Comparison of ENCODE assay signal across 8 cellular contexts in the genomic region with DNA sequence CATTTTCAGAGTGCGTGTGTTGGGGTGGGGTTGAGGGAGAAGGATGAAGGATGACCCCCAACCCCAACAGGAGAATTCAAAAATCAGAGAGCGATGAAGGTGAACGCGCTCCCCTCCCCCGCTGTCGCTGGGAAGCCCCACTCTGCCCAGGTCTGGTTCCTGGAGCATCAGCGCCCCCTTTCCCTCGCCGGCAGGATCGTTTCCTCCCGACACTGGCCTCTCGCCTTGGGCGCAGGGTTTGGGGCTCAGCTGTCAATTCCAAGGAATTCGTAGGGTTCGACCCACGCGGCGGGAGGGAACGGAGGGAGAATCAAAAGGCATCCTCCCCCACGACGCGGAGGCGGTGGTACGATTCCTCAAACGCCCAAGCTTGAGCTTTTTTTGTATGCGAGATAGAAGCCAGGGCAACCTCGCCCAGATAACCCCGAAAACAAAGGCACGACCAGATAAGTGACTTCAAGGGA. TPM values are rescaled to one million over a fixed set of nuclear protein-coding genes. Genes with fewer than 3 reads are reported as not detected.
DNase-seq lines count a peak whose midpoint lies in the region; ATAC-seq and TF ChIP-seq lines count a peak whose summit lies in the region.

No MANE protein-coding gene starts in this region.

- H3K79me2 ChIP-seq in DOHH2 (ENCODE audit: control insufficient read depth, low read length) (no peaks in the 10 kb centered on the region), HCT116 (ENCODE audit: insufficient read depth, low read length) (no peaks in the 10 kb centered on the region)

- intact Hi-C loops in HCT116 (cut with micrococcal nuclease) (loop anchor here (1.0 kb wide), 1 partner anchor 320 kb away; no protein-coding TSS in a partner anchor), left colon (cut with DNase I, micrococcal nuclease) (loop anchor here (5.0 to 10.0 kb wide), 4 partner anchors 303 to 1033 kb away; no protein-coding TSS in a partner anchor)

- H3K27me3 ChIP-seq in DOHH2 (ENCODE audit: control insufficient read depth, low read length), result peaks cover 62% of the 10 kb centered on the region
- H3K27me3 ChIP-seq in HCT116 (ENCODE audit: insufficient read depth, low read length), result no peaks in the 10 kb centered on the region
- H3K27me3 ChIP-seq in RWPE2 (ENCODE audit: insufficient read depth, poor library complexity, severe bottlenecking), result peaks cover 68% of the 10 kb centered on the region

- DNase-seq in HCT116 (ENCODE audit: low read depth, low spot score) (no peak), RWPE2 (ENCODE audit: low spot score) (no peak), cerebellar cortex (ENCODE audit: low spot score) (peak; percentile 59), left colon (peak in 1 of 2 donors; percentile 63), middle frontal gyrus (ENCODE audit: extremely low spot score, low spot score) (no peak), DMS79 (lab: John Stamatoyannopoulos, UW) (no peak)
- peak; percentile 13 to 37 for DNase-seq in stimulated activated CD4-positive, alpha-beta T cell treated with anti-CD3 and anti-CD28 coated beads, Interleukin-4, amount 100 ng/mL, for 4 hours

- ATAC-seq in HCT116, result peak; percentile 94
- ATAC-seq in RWPE2 (ENCODE audit: low read depth), result peak; percentile 69
- ATAC-seq in left colon, result peak; percentile 58

- POLR2A ChIA-PET in HCT116 (lab: Charles Lee), result no interaction called here

- no peaks in the 10 kb centered on the region for H3F3A ChIP-seq in DOHH2 (ENCODE audit: control insufficient read depth, insufficient read depth)

- BruUV-seq in HCT116 (replicated peaks; lab: Mats Ljungman, UMichigan), result no TSS peak

- H3K4me2 ChIP-seq in DOHH2 (ENCODE audit: low read length), result peak overlapping the region; percentile 89
- H3K4me2 ChIP-seq in HCT116 (ENCODE audit: low read length), result peak overlapping the region; percentile 86

- peak overlapping the region; percentile 95 for H2AFZ ChIP-seq in HCT116 (ENCODE audit: low read depth, low read length, poor library complexity, severe bottlenecking)

- peaks cover 17% of the 10 kb centered on the region for H3K4me1 ChIP-seq in DOHH2 (ENCODE audit: control insufficient read depth, low read length)
- peaks cover 0 to 13% of the 10 kb centered on the region in 2 experiments; a peak in 2 of 4 replicates for H3K4me1 ChIP-seq in HCT116 (ENCODE audit: control insufficient read depth in 1 of 2, insufficient read depth in 2 of 2, low read length in 2 of 2)
- H3K4me1 ChIP-seq in RWPE2 (ENCODE audit: insufficient read depth, poor library complexity, severe bottlenecking), result peaks cover 3% of the 10 kb centered on the region

- H3K9me2 ChIP-seq in DOHH2 (replicated peaks; ENCODE audit: control insufficient read depth, low read length) (no peaks in the 10 kb centered on the region), HCT116 (ENCODE audit: insufficient read depth) (no peaks in the 10 kb centered on the region)

- H3K27ac ChIP-seq in DOHH2 (ENCODE audit: low read depth, low read length) (no peak overlapping the region), HCT116 (ENCODE audit: low read depth, low read length) (no peak overlapping the region), RWPE2 (ENCODE audit: poor library complexity, severe bottlenecking) (no peak overlapping the region)

- H3K36me3 ChIP-seq in DOHH2 (ENCODE audit: control insufficient read depth, low read length), result no peaks in the 10 kb centered on the region
- no peaks in the 10 kb centered on the region for H3K36me3 ChIP-seq in HCT116 (ENCODE audit: control insufficient read depth in 1 of 2, insufficient read depth in 2 of 2, low read length in 2 of 2)
- no peaks in the 10 kb centered on the region for H3K36me3 ChIP-seq in RWPE2 (ENCODE audit: low read depth)

- peak; percentile 92 for TF ChIP-seq RAD21 in HCT116 (IDR thresholded peaks at IDR 0.05; ENCODE audit: low read depth)

- no peak for TF ChIP-seq POLR2A in HCT116 (IDR thresholded peaks at IDR 0.05; ENCODE audit: borderline replicate concordance, extremely low read depth, insufficient read depth, insufficient read length)

- no peaks in the 10 kb centered on the region for H4K20me1 ChIP-seq in DOHH2 (ENCODE audit: control insufficient read depth, insufficient read depth, low read depth, low read length)
- no peaks in the 10 kb centered on the region for H4K20me1 ChIP-seq in HCT116 (ENCODE audit: insufficient read depth)

- TF ChIP-seq CTCF in DOHH2 (IDR thresholded peaks at IDR 0.05; ENCODE audit: low read depth, low read length, poor library complexity, severe bottlenecking), result peak; percentile 85
- TF ChIP-seq CTCF in HCT116 (IDR thresholded peaks at IDR 0.05 in 2 of 3, conservative IDR thresholded peaks at IDR 0.05 in 1 of 3; ENCODE audit: borderline replicate concordance in 1 of 3, insufficient read depth in 1 of 3, low read depth in 2 of 3, low read length in 2 of 3), result peak; percentile 77 to 83 (median 82)
- TF ChIP-seq CTCF in RWPE2 (IDR thresholded peaks at IDR 0.05; ENCODE audit: poor library complexity, severe bottlenecking), result peak; percentile 84

- H3K4me3 ChIP-seq in DOHH2 (ENCODE audit: low read length) (peak overlapping the region; percentile 74), HCT116 (replicated peaks in 1 of 2; ENCODE audit: low read depth in 1 of 2, low read length in 2 of 2) (peak overlapping the region; percentile 9 to 51), RWPE2 (ENCODE audit: severe bottlenecking) (peak overlapping the region; percentile 32)

- RAD21 ChIA-PET in HCT116 (lab: Charles Lee; ENCODE audit: low non-redundant PET in 1 of 2, low total read pairs in 2 of 2, uncharacterized antibody in 2 of 2, unreplicated experiment in 2 of 2), result no interaction called here

- H3K9ac ChIP-seq in HCT116 (ENCODE audit: low read length), result no peak overlapping the region

- H3K9me3 ChIP-seq in DOHH2 (ENCODE audit: control insufficient read depth, insufficient read depth, low read length) (no peaks in the 10 kb centered on the region), HCT116 (ENCODE audit: control insufficient read depth in 1 of 2, insufficient read depth in 1 of 2, low read depth in 1 of 2, low read length in 2 of 2) (no peaks in the 10 kb centered on the region), RWPE2 (ENCODE audit: severe bottlenecking) (no peaks in the 10 kb centered on the region)

- CTCF ChIA-PET in HCT116 (lab: Charles Lee), result interaction anchor here (1.5 to 1.6 kb wide), 3 partner anchors 298 to 322 kb away, joined by 3 to 5 read pairs (median 4); no protein-coding TSS in a partner anchor

TF ChIP-seq in HCT116, 20 proteins besides CTCF, POLR2A, EP300 and RAD21:
- TF ChIP-seq CBX3 (IDR thresholded peaks at IDR 0.05; ENCODE audit: low read depth), result 0 out of 2 replicates have a peak, but pooled peaks have one; percentile 34
- TF ChIP-seq, protein P1, sequence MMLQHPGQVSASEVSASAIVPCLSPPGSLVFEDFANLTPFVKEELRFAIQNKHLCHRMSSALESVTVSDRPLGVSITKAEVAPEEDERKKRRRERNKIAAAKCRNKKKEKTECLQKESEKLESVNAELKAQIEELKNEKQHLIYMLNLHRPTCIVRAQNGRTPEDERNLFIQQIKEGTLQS (IDR thresholded peaks at IDR 0.05), result no peak

RNA-seq across cellular contexts. Expression of a gene that starts 1.0 kb away (rescaled TPM):
- total RNA-seq in HCT116 (2021; ENCODE audit: unreplicated experiment) (0.25 TPM), left colon (10 to 100 TPM; 30.8 to 45.2 TPM)
- not detected in 2 replicates for polyA plus RNA-seq in HCT116 (2012)

Comparison
In these comparisons a context has a peak if more than half of its experiments do, and no peak if none do; other contexts are left out.
1. DNase-seq: peak in cerebellar cortex (single experiment) and stimulated activated CD4-positive, alpha-beta T cell treated with anti-CD3 and anti-CD28 coated beads, Interleukin-4, amount 100 ng/mL, for 4 hours (2 of 2); none in HCT116 (single experiment), RWPE2 (single experiment), middle frontal gyrus (single experiment) and DMS79 (single experiment).
2. RNA of a gene that starts 1.0 kb away (total RNA-seq): 30.8 to 45.2 TPM in left colon; 0.25 TPM in HCT116 (single experiment); every median in the first group is over 10 times any median in the second.
3. Peak in every context shown above with its lines, with median percentiles within 50 percentile points of each other: H3K4me3 ChIP-seq, CTCF ChIP-seq and ATAC-seq.